ENCODE assay signal across 1 cellular context in genomic region chr7:135409845-135410545, GRCh38.
TF ChIP-seq lines count a peak whose summit lies in the region.

No MANE protein-coding gene starts in this region.

TF ChIP-seq in K562, 482 proteins besides CTCF, POLR2A, EP300 and RAD21 (continued from another document and continues in another):
- TF ChIP-seq ZNF75A (CRISPR knock-in tag; IDR thresholded peaks at IDR 0.05) (0 out of 2 replicates have a peak, but pooled peaks have one; percentile 24), RERE (CRISPR knock-in tag; IDR thresholded peaks at IDR 0.05; ENCODE audit: borderline replicate concordance) (no peak), ZNF280B (CRISPR knock-in tag; IDR thresholded peaks at IDR 0.05) (no peak), KDM2B (CRISPR knock-in tag; IDR thresholded peaks at IDR 0.05) (no peak), HDAC2 (IDR thresholded peaks at IDR 0.05) (peak; percentile 88), TSC22D4 (tag; IDR thresholded peaks at IDR 0.05) (no peak), ZNF584 (CRISPR knock-in tag; IDR thresholded peaks at IDR 0.05; ENCODE audit: low read depth) (0 out of 2 replicates have a peak, but pooled peaks have one; percentile 52), ETV6 (IDR thresholded peaks at IDR 0.05; ENCODE audit: borderline replicate concordance in 1 of 2, low read depth in 2 of 2, low read length in 1 of 2) (no peak), ETV6 (CRISPR knock-in tag; IDR thresholded peaks at IDR 0.05; ENCODE audit: borderline replicate concordance) (no peak), ELK3 (CRISPR knock-in tag; IDR thresholded peaks at IDR 0.05) (no peak), ETS2 (tag; IDR thresholded peaks at IDR 0.05; ENCODE audit: borderline replicate concordance, poor library complexity, severe bottlenecking) (no peak), SNIP1 (IDR thresholded peaks at IDR 0.05; ENCODE audit: low read depth) (no peak), HDAC1 (IDR thresholded peaks at IDR 0.05) (peak in 1 of 2 experiments; percentile 79; a peak in 3 of 4 replicates), PKNOX1 (IDR thresholded peaks at IDR 0.05) (peak; percentile 85), NFIC (IDR thresholded peaks at IDR 0.05) (peak; percentile 50; the same call in 1 of the 2 replicates), ELK1 (CRISPR knock-in tag; IDR thresholded peaks at IDR 0.05) (no peak), PTTG1 (tag; IDR thresholded peaks at IDR 0.05; ENCODE audit: low read depth) (no peak), SREBF1 (IDR thresholded peaks at IDR 0.05; ENCODE audit: borderline replicate concordance, low read depth, low read length) (no peak), CUX1 (CRISPR knock-in tag; IDR thresholded peaks at IDR 0.05) (no peak), GTF2B (IDR thresholded peaks at IDR 0.05; ENCODE audit: extremely low read depth, insufficient read length) (no peak), MLLT1 (IDR thresholded peaks at IDR 0.05) (no peak), SMARCC2 (IDR thresholded peaks at IDR 0.05; ENCODE audit: low read depth) (peak; percentile 72; the same call in 1 of the 2 replicates), ID3 (CRISPR knock-in tag; IDR thresholded peaks at IDR 0.05) (no peak), ID3 (tag; IDR thresholded peaks at IDR 0.05) (no peak), ZBTB11 (CRISPR knock-in tag; IDR thresholded peaks at IDR 0.05) (no peak), RBM14 (IDR thresholded peaks at IDR 0.05; ENCODE audit: borderline replicate concordance, insufficient read depth, low read depth, low read length) (no peak), NR0B1 (IDR thresholded peaks at IDR 0.05; ENCODE audit: partially characterized antibody) (no peak)
